Comparison of ENCODE assay signal across 8 cellular contexts in the genomic region with DNA sequence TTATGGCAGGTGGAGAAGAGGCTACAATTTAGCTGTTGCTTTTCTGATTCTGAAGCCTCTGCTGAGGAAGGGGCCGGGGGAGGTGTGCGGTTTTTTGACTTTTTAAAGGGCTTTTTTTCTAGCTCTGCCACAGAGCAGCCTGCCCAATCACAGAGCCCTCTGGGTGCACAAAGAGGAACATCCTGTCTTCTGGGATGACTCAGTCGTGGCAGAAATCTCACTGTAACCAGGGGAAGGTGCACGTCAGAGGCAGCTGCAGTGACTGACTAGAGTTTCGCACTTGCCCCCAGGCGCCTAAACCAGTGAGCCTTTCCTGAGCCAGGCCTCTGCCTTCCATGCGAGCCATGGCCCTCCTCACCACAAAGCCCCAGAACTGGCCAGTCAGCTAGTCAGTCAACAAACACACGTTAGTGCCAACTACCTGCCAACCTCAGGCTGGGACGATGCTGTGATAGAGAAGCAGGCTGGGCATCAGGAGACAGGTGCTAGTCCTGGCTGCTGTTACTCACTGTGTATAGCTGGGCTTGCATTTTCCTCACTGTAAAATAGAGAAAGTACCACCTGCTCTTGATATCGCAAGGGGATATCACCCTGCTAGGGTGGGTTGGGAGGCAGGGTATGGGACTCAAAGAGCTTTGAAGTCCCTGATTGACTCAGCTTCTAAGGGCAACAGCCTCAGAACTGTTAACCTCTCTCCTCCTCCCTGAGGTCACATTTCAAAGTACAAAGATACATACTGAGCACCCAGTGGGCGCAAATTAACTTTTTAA. TPM values are rescaled to one million over a fixed set of nuclear protein-coding genes. Genes with fewer than 3 reads are reported as not detected.
DNase-seq lines count a peak whose midpoint lies in the region; ATAC-seq, FAIRE-seq and TF ChIP-seq lines count a peak whose summit lies in the region.

No MANE protein-coding gene starts in this region.

- TF ChIP-seq CTCF in AG10803 (conservative IDR thresholded peaks at IDR 0.05; ENCODE audit: low read length), result no peak
- TF ChIP-seq CTCF in K562 (IDR thresholded peaks at IDR 0.05 in 2 of 3, conservative IDR thresholded peaks at IDR 0.05 in 1 of 3; ENCODE audit: insufficient read depth in 2 of 3, low read depth in 1 of 3, low read length in 3 of 3), result no peak

- DNase-seq in AG10803 (ENCODE audit: low read depth) (peak; percentile 83), HK-2 (ENCODE audit: unreplicated experiment) (peak; percentile 74), UCSD-AML1 (lab: John Stamatoyannopoulos, UW; ENCODE audit: unreplicated experiment) (peak; percentile 68), K562 (ENCODE audit: extremely low read depth in 1 of 4, low spot score in 3 of 4) (no peak), left colon (peak; percentile 73 to 84), mesenteric fat pad (ENCODE audit: low spot score) (no peak)
- DNase-seq in stimulated activated CD4-positive, alpha-beta T cell treated with anti-CD3 and anti-CD28 coated beads, Interleukin-4, amount 100 ng/mL, for 24 hours, result peak; percentile 93

- no peak overlapping the region for H3K4me2 ChIP-seq in K562 (ENCODE audit: insufficient read depth, low read length)

- H3K9me3 ChIP-seq in K562 (replicated peaks; ENCODE audit: control insufficient read depth, insufficient read depth, low read depth, low read length), result no peaks in the 10 kb centered on the region

- TF ChIP-seq EP300 in K562 (IDR thresholded peaks at IDR 0.05; ENCODE audit: low read length), result no peak

- no peak overlapping the region for H3K27ac ChIP-seq in K562 (ENCODE audit: extremely low read depth, low read depth, low read length)

- H3K9ac ChIP-seq in K562 (ENCODE audit: insufficient read depth in 1 of 2, low read depth in 2 of 2, low read length in 2 of 2), result peak overlapping the region in 1 of 2 experiments; percentile 56; a peak in 2 of 4 replicates

- no peaks in the 10 kb centered on the region for H3K79me2 ChIP-seq in K562 (ENCODE audit: control insufficient read depth, insufficient read depth, low read length)

- no peaks in the 10 kb centered on the region for H3K36me3 ChIP-seq in K562 (ENCODE audit: control insufficient read depth, insufficient read depth, low read length)

- peak; percentile 83 for ATAC-seq in GM19455 (IDR thresholded peaks at IDR 0.05; ENCODE audit: unreplicated experiment)
- ATAC-seq in K562, result no peak
- ATAC-seq in left colon, result peak; percentile 20

- no peak overlapping the region for H2AFZ ChIP-seq in K562 (ENCODE audit: low read depth, low read length)

- no peak for TF ChIP-seq POLR2A in K562 (conservative IDR thresholded peaks at IDR 0.05)

- H4K20me1 ChIP-seq in K562 (replicated peaks; ENCODE audit: control insufficient read depth, insufficient read depth, low read length), result peaks cover 29% of the 10 kb centered on the region

- H3K4me3 ChIP-seq in AG10803 (ENCODE audit: low read length) (peak overlapping the region; percentile 72), K562 (no peak overlapping the region)

- in situ Hi-C loops in K562 (cut with MboI), result no loop called here

- intact Hi-C loops in K562 (cut with micrococcal nuclease), result no loop called here
- intact Hi-C loops in left colon (cut with DNase I, micrococcal nuclease), result no loop called here

- TF ChIP-seq RAD21 in K562 (CRISPR knock-in tag; conservative IDR thresholded peaks at IDR 0.05 in 1 of 2, IDR thresholded peaks at IDR 0.05 in 1 of 2), result no peak

- no TSS peak for BruUV-seq in K562 (replicated peaks; lab: Mats Ljungman, UMichigan)

- POLR2A ChIA-PET in K562 (lab: Yijun Ruan, JAX), result interaction anchor here (0.6 to 5.1 kb wide), 4 partner anchors 9 to 45 kb away, joined by 3 to 30 read pairs (median 6); no protein-coding TSS in a partner anchor

- H3K9me1 ChIP-seq in K562 (ENCODE audit: control insufficient read depth, insufficient read depth, low read length), result no peaks in the 10 kb centered on the region

- CTCF ChIA-PET in K562 (lab: Yijun Ruan, JAX; ENCODE audit: low intra/inter-chr PET ratio), result no interaction called here

- FAIRE-seq in K562 (lab: Jason Lieb, UNC), result no peak

- no peaks in the 10 kb centered on the region for H3K27me3 ChIP-seq in K562 (ENCODE audit: control insufficient read depth in 2 of 2, insufficient read depth in 2 of 2, low read length in 2 of 2)

- H3K4me1 ChIP-seq in K562 (replicated peaks in 1 of 2; ENCODE audit: control insufficient read depth in 2 of 2, insufficient read depth in 2 of 2, low read length in 2 of 2), result peaks cover 0 to 9% of the 10 kb centered on the region in 2 experiments; a peak in 2 of 5 replicates

- WGBS in K562 (ENCODE audit: insufficient coverage, low coverage, missing lambda C conversion rate), result 71% methylated on average over 11 of the region's 11 CpGs

TF ChIP-seq in K562, 482 proteins besides CTCF, POLR2A, EP300 and RAD21:
- TF ChIP-seq, protein P1, sequence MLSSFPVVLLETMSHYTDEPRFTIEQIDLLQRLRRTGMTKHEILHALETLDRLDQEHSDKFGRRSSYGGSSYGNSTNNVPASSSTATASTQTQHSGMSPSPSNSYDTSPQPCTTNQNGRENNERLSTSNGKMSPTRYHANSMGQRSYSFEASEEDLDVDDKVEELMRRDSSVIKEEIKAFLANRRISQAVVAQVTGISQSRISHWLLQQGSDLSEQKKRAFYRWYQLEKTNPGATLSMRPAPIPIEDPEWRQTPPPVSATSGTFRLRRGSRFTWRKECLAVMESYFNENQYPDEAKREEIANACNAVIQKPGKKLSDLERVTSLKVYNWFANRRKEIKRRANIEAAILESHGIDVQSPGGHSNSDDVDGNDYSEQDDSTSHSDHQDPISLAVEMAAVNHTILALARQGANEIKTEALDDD (IDR thresholded peaks at IDR 0.05), result 0 out of 2 replicates have a peak, but pooled peaks have one; percentile 16
- TF ChIP-seq FOSL1 (tag; conservative IDR thresholded peaks at IDR 0.05) (0 out of 2 replicates have a peak, but pooled peaks have one; percentile 22), ZNF586 (CRISPR knock-in tag; conservative IDR thresholded peaks at IDR 0.05) (no peak)
- TF ChIP-seq, protein P2, sequence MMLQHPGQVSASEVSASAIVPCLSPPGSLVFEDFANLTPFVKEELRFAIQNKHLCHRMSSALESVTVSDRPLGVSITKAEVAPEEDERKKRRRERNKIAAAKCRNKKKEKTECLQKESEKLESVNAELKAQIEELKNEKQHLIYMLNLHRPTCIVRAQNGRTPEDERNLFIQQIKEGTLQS (IDR thresholded peaks at IDR 0.05), result peak; percentile 32; the same call in 1 of the 2 replicates
- TF ChIP-seq, protein P2 (CRISPR knock-in tag; conservative IDR thresholded peaks at IDR 0.05), result no peak

RNA-seq across cellular contexts. Expression of a gene that starts 2.2 kb away (rescaled TPM):
- 30.2 and 45.5 TPM in 2 replicates for total RNA-seq in K562 (2011; cell fraction: chromatin; rRNA removed; ENCODE audit: low replicate concordance)
- total RNA-seq in K562 (2011; cell fraction: nucleolus; rRNA removed), result 25.4 and 26.7 TPM in 2 replicates
- total RNA-seq in K562 (2011; cell fraction: nucleoplasm; rRNA removed), result 26.6 and 27.0 TPM in 2 replicates
- total RNA-seq in K562 (2014; rRNA removed) (5.3 and 8.1 TPM in 2 replicates), K562 (2014; rRNA removed; fragmentation: Illumina TruSeq; extraction: Trizol) (3.7 and 3.9 TPM in 2 replicates), K562 (2015; rRNA removed; fragmentation: Illumina TruSeq; extraction: Trizol) (2.6 and 2.7 TPM in 2 replicates), K562 (2021) (16.9 and 20.5 TPM in 2 replicates), left colon (10 to 100 TPM; 32.4 to 35.9 TPM), mesenteric fat pad (44.9 TPM)
- polyA plus RNA-seq in K562 (2011; rRNA removed) (1.4 and 3.4 TPM in 2 replicates), K562 (2014; fragmentation: Illumina TruSeq; extraction: Trizol) (11.1 and 14.0 TPM in 2 replicates), K562 (2014; fragmentation: Nextera tagmentation; extraction: Ambion mirVana) (under 1 TPM; 0.29 to 0.37 TPM), K562 (2014; rRNA removed) (6.5 and 6.7 TPM in 2 replicates)
- 2.0 and 2.3 TPM in 2 replicates for polyA plus RNA-seq in K562 (2011; cell fraction: cytosol; rRNA removed)
- polyA plus RNA-seq in K562 (2011; cell fraction: nucleus; rRNA removed), result 8.0 and 8.2 TPM in 2 replicates
- polyA plus RNA-seq in K562 (2012), result 5.2 and 92.5 TPM in 2 replicates
- 3.1 and 3.8 TPM in 2 replicates for polyA minus RNA-seq in K562 (2011; rRNA and poly(A)+ RNA removed)
- 1.9 and 4.6 TPM in 2 replicates for polyA minus RNA-seq in K562 (2011; cell fraction: cytosol; rRNA and poly(A)+ RNA removed)
- 6.1 and 8.6 TPM in 2 replicates for polyA minus RNA-seq in K562 (2011; cell fraction: nucleus; rRNA and poly(A)+ RNA removed)

RNA-seq across cellular contexts. Expression of a gene that starts 55.9 kb away (rescaled TPM):
- not detected in 2 replicates for total RNA-seq in K562 (2011; cell fraction: chromatin; rRNA removed; ENCODE audit: low replicate concordance)
- not detected in 2 replicates for total RNA-seq in K562 (2011; cell fraction: nucleolus; rRNA removed)
- total RNA-seq in K562 (2011; cell fraction: nucleoplasm; rRNA removed), result not detected in 2 replicates
- not detected in 2 replicates for total RNA-seq in K562 (2014; rRNA removed)
- not detected in 2 replicates for total RNA-seq in K562 (2014; rRNA removed; fragmentation: Illumina TruSeq; extraction: Trizol)
- not detected in 2 replicates for total RNA-seq in K562 (2015; rRNA removed; fragmentation: Illumina TruSeq; extraction: Trizol)
- total RNA-seq in K562 (2021), result 0.98 and 1.5 TPM in 2 replicates
- polyA plus RNA-seq in K562 (2011; rRNA removed), result not detected in 2 replicates
- polyA plus RNA-seq in K562 (2011; cell fraction: cytosol; rRNA removed), result not detected in 2 replicates
- polyA plus RNA-seq in K562 (2011; cell fraction: nucleus; rRNA removed), result not detected in 2 replicates
- not detected in 2 replicates for polyA plus RNA-seq in K562 (2012)
- not detected in 2 replicates for polyA plus RNA-seq in K562 (2014; fragmentation: Illumina TruSeq; extraction: Trizol)
- not detected for polyA plus RNA-seq in K562 (2014; fragmentation: Nextera tagmentation; extraction: Ambion mirVana)
- polyA plus RNA-seq in K562 (2014; rRNA removed), result not detected in 2 replicates
- polyA minus RNA-seq in K562 (2011; rRNA and poly(A)+ RNA removed), result not detected in 2 replicates
- 2.5 TPM in 1 of 2 replicates, not detected in the other for polyA minus RNA-seq in K562 (2011; cell fraction: cytosol; rRNA and poly(A)+ RNA removed)
- not detected in 2 replicates for polyA minus RNA-seq in K562 (2011; cell fraction: nucleus; rRNA and poly(A)+ RNA removed)
- not detected for total RNA-seq in left colon
- total RNA-seq in mesenteric fat pad, result not detected

Comparison
In these comparisons a context has a peak if more than half of its experiments do, and no peak if none do; other contexts are left out.
1. DNase-seq: peak in AG10803 (single experiment), HK-2 (single experiment), UCSD-AML1 (single experiment), left colon (2 of 2) and stimulated activated CD4-positive, alpha-beta T cell treated with anti-CD3 and anti-CD28 coated beads, Interleukin-4, amount 100 ng/mL, for 24 hours (single experiment); none in K562 (0 of 4) and mesenteric fat pad (single experiment).